1 cellular context compared by ENCODE assay signal in the genomic region with DNA sequence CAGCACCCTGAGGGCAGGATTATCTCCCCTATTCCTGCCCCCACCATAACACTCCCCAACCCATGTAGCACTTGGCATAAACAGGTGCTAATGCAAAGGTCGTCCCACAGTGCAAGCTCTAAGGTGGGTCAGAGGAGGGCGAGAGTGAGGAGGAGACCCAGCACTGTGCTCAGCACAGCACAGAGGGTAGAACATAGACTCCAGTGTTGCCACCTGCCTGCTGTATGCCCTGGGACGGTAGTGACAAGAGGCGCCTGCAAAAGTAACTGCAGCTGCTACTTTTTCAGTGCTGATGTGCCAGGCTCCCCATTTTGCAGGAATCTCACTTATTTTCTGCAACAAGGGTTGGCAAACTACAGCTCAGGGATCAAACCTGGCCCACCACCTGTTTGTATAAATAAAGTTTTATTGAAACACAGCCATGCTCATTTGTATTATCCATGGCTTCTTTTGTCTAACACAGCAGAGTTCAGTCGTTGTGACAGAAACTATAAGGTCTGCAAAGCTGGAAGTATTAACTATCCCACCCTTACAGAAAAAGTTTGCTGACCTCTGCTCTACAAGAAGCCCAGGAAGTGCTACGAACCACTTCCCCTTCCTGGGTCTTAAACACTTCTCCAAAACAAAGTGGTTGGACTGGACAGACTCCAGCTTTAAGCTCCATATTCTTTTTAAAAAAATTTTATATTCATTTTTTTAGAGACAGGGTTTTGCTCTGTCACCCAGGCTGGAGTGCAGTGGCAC.
TF ChIP-seq lines count a peak whose summit lies in the region.

No MANE protein-coding gene starts in this region.

TF ChIP-seq in GM12878, 131 proteins besides CTCF, POLR2A, EP300 and RAD21:
- TF ChIP-seq ZNF274 (IDR thresholded peaks at IDR 0.05; ENCODE audit: insufficient read depth, insufficient read length): no peak
- no peak for TF ChIP-seq RB1 (IDR thresholded peaks at IDR 0.05; ENCODE audit: borderline replicate concordance)
- TF ChIP-seq GATAD2B (conservative IDR thresholded peaks at IDR 0.05; ENCODE audit: low read depth): no peak
- TF ChIP-seq SPI1 (IDR thresholded peaks at IDR 0.05; ENCODE audit: borderline replicate concordance, insufficient read depth, low read depth, low read length): peak; percentile 82; the same call in 1 of the 2 replicates
- TF ChIP-seq, protein P1, sequence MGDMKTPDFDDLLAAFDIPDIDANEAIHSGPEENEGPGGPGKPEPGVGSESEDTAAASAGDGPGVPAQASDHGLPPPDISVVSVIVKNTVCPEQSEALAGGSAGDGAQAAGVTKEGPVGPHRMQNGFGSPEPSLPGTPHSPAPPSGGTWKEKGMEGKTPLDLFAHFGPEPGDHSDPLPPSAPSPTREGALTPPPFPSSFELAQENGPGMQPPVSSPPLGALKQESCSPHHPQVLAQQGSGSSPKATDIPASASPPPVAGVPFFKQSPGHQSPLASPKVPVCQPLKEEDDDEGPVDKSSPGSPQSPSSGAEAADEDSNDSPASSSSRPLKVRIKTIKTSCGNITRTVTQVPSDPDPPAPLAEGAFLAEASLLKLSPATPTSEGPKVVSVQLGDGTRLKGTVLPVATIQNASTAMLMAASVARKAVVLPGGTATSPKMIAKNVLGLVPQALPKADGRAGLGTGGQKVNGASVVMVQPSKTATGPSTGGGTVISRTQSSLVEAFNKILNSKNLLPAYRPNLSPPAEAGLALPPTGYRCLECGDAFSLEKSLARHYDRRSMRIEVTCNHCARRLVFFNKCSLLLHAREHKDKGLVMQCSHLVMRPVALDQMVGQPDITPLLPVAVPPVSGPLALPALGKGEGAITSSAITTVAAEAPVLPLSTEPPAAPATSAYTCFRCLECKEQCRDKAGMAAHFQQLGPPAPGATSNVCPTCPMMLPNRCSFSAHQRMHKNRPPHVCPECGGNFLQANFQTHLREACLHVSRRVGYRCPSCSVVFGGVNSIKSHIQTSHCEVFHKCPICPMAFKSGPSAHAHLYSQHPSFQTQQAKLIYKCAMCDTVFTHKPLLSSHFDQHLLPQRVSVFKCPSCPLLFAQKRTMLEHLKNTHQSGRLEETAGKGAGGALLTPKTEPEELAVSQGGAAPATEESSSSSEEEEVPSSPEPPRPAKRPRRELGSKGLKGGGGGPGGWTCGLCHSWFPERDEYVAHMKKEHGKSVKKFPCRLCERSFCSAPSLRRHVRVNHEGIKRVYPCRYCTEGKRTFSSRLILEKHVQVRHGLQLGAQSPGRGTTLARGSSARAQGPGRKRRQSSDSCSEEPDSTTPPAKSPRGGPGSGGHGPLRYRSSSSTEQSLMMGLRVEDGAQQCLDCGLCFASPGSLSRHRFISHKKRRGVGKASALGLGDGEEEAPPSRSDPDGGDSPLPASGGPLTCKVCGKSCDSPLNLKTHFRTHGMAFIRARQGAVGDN (IDR thresholded peaks at IDR 0.05): peak; percentile 28; the same call in 1 of the 2 replicates
- TF ChIP-seq MTA3 (IDR thresholded peaks at IDR 0.05; ENCODE audit: borderline replicate concordance, low read length): no peak
- TF ChIP-seq ZNF207 (IDR thresholded peaks at IDR 0.05; ENCODE audit: borderline replicate concordance): no peak
- TF ChIP-seq PML (IDR thresholded peaks at IDR 0.05; ENCODE audit: low read length): no peak
- TF ChIP-seq, protein P2, sequence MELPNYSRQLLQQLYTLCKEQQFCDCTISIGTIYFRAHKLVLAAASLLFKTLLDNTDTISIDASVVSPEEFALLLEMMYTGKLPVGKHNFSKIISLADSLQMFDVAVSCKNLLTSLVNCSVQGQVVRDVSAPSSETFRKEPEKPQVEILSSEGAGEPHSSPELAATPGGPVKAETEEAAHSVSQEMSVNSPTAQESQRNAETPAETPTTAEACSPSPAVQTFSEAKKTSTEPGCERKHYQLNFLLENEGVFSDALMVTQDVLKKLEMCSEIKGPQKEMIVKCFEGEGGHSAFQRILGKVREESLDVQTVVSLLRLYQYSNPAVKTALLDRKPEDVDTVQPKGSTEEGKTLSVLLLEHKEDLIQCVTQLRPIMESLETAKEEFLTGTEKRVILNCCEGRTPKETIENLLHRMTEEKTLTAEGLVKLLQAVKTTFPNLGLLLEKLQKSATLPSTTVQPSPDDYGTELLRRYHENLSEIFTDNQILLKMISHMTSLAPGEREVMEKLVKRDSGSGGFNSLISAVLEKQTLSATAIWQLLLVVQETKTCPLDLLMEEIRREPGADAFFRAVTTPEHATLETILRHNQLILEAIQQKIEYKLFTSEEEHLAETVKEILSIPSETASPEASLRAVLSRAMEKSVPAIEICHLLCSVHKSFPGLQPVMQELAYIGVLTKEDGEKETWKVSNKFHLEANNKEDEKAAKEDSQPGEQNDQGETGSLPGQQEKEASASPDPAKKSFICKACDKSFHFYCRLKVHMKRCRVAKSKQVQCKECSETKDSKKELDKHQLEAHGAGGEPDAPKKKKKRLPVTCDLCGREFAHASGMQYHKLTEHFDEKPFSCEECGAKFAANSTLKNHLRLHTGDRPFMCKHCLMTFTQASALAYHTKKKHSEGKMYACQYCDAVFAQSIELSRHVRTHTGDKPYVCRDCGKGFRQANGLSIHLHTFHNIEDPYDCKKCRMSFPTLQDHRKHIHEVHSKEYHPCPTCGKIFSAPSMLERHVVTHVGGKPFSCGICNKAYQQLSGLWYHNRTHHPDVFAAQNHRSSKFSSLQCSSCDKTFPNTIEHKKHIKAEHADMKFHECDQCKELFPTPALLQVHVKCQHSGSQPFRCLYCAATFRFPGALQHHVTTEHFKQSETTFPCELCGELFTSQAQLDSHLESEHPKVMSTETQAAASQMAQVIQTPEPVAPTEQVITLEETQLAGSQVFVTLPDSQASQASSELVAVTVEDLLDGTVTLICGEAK (IDR thresholded peaks at IDR 0.05; ENCODE audit: borderline replicate concordance): peak; percentile 98
- peak; percentile 67 for TF ChIP-seq NR2C1 (IDR thresholded peaks at IDR 0.05)
- TF ChIP-seq, protein P3, sequence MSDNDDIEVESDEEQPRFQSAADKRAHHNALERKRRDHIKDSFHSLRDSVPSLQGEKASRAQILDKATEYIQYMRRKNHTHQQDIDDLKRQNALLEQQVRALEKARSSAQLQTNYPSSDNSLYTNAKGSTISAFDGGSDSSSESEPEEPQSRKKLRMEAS (IDR thresholded peaks at IDR 0.05; ENCODE audit: low read depth, low read length): no peak
- no peak for TF ChIP-seq PAX8 (IDR thresholded peaks at IDR 0.05)
- TF ChIP-seq POLR2AphosphoS5 (IDR thresholded peaks at IDR 0.05; ENCODE audit: low read length): peak; percentile 35; the same call in 1 of the 2 replicates
